In genomic region chr22:49767355-49768062, GRCh38 we compare ENCODE assay signal across 8 cellular contexts.
A peak's percentile ranks its signal among the peaks of the same experiment; 100 is the strongest.
DNase-seq lines count a peak whose midpoint lies in the region; ATAC-seq and TF ChIP-seq lines count a peak whose summit lies in the region.

No MANE protein-coding gene starts in this region.

- DNase-seq in AG08395 (ENCODE audit: low spot score) (peak; percentile 45), GM03348 (ENCODE audit: low spot score) (peak; percentile 66), NCI-H2171 (lab: John Stamatoyannopoulos, UW) (peak; percentile 53), retinal pigment epithelial cell (ENCODE audit: low read depth) (peak; percentile 8), pons (ENCODE audit: low spot score) (no peak)
- peak; percentile 27 for DNase-seq in activated CD8-positive, alpha-beta memory T cell treated with anti-CD3 and anti-CD28 coated beads, Interleukin-2, amount 50 U/mL, for 4 hours

- peaks cover 0 to 12% (median 0%) of the 10 kb centered on the region in 3 donors for H3K4me1 ChIP-seq in gastroesophageal sphincter

- ATAC-seq in gastroesophageal sphincter (no peak), HG03139 (IDR thresholded peaks at IDR 0.05; ENCODE audit: unreplicated experiment) (no peak)

- H3K27me3 ChIP-seq in gastroesophageal sphincter = no peaks in the 10 kb centered on the region

- H3K27ac ChIP-seq in gastroesophageal sphincter = no peak overlapping the region

- WGBS in gastroesophageal sphincter (ENCODE audit: low coverage in 1 of 2), 2 donors = 28 to 35% methylated on average over 4 of the region's 5 CpGs

- TF ChIP-seq EP300 in gastroesophageal sphincter (IDR thresholded peaks at IDR 0.05) = no peak

- H3K9me3 ChIP-seq in gastroesophageal sphincter = peaks cover 0 to 28% (median 0%) of the 10 kb centered on the region in 3 donors

- TF ChIP-seq CTCF in gastroesophageal sphincter (IDR thresholded peaks at IDR 0.05) (peak in 3 of 4 experiments; percentile 52 to 64 (median 53)), retinal pigment epithelial cell (conservative IDR thresholded peaks at IDR 0.05; ENCODE audit: low read depth, low read length) (peak; percentile 77)

- no peak for TF ChIP-seq POLR2A in gastroesophageal sphincter (IDR thresholded peaks at IDR 0.05)

- no peak overlapping the region for H3K4me3 ChIP-seq in gastroesophageal sphincter
- no peak overlapping the region for H3K4me3 ChIP-seq in retinal pigment epithelial cell (ENCODE audit: low read length)

- H3K36me3 ChIP-seq in gastroesophageal sphincter = peaks cover 0 to 10% of the 10 kb centered on the region in 2 donors
